ENCODE assay signal across 7 cellular contexts in genomic region chr3:4980229-4981159, GRCh38. TPM values are rescaled to one million over a fixed set of nuclear protein-coding genes. Genes with fewer than 3 reads are reported as not detected.
DNase-seq lines count a peak whose midpoint lies in the region; ATAC-seq and TF ChIP-seq lines count a peak whose summit lies in the region.

No MANE protein-coding gene starts in this region.

- intact Hi-C loops in PC-3 (cut with micrococcal nuclease), result loop anchor here (1.0 to 10.0 kb wide), 3 partner anchors 46 to 566 kb away; no protein-coding TSS in a partner anchor

- H3K27ac Mint-ChIP-seq in activated T-cell treated with anti-CD3 and anti-CD28 coated beads, Interleukin-2, amount 50 U/mL, for 24 hours, result peak overlapping the region; percentile 97

- no peaks in the 10 kb centered on the region for H3K9me3 Mint-ChIP-seq in activated T-cell treated with anti-CD3 and anti-CD28 coated beads, Interleukin-2, amount 50 U/mL, for 24 hours

- H3K4me2 ChIP-seq in PC-3 (ENCODE audit: low read length), result peak overlapping the region; percentile 88

- TF ChIP-seq POLR2A in erythroblast (IDR thresholded peaks at IDR 0.05; ENCODE audit: low read length), result peak; percentile 62

- H3K36me3 ChIP-seq in PC-3 (ENCODE audit: low read depth, low read length) (peaks cover 41% of the 10 kb centered on the region), mucosa of stomach (ENCODE audit: control insufficient read depth, insufficient read depth, low read length) (peaks cover 17% of the 10 kb centered on the region)

- H3K36me3 Mint-ChIP-seq in activated T-cell treated with anti-CD3 and anti-CD28 coated beads, Interleukin-2, amount 50 U/mL, for 24 hours (ENCODE audit: low read depth), result peaks cover 58% of the 10 kb centered on the region

- H3K27me3 ChIP-seq in PC-3 (ENCODE audit: low read length) (no peaks in the 10 kb centered on the region), mucosa of stomach (ENCODE audit: control insufficient read depth, insufficient read depth, low read length) (no peaks in the 10 kb centered on the region)

- TF ChIP-seq CTCF in GM13977 (IDR thresholded peaks at IDR 0.05; ENCODE audit: extremely low read depth, insufficient read depth, missing control alignments) (peak; percentile 93), PC-3 (conservative IDR thresholded peaks at IDR 0.05; ENCODE audit: low read depth, low read length) (peak; percentile 93)

- in situ Hi-C loops in GM13977 (cut with MboI; ENCODE audit: low pct_unique_long_range_greater_than_20kb, low sequenced_read_pairs, unreplicated experiment), result no loop called here

- peaks cover 10% of the 10 kb centered on the region for H3F3A ChIP-seq in PC-3 (ENCODE audit: low read length, unreplicated experiment)

- H3K4me1 Mint-ChIP-seq in activated T-cell treated with anti-CD3 and anti-CD28 coated beads, Interleukin-2, amount 50 U/mL, for 24 hours (ENCODE audit: low read depth), result peaks cover 70% of the 10 kb centered on the region

- BruUV-seq in PC-3 (replicated peaks; lab: Mats Ljungman, UMichigan), result no TSS peak

- ATAC-seq in HG03521 (IDR thresholded peaks at IDR 0.05; ENCODE audit: unreplicated experiment), result peak; percentile 8
- peak; percentile 2 for ATAC-seq in PC-3

- no peaks in the 10 kb centered on the region for H3K9me2 ChIP-seq in PC-3 (replicated peaks; ENCODE audit: low read length)

- peak overlapping the region; percentile 100 for H3K4me3 Mint-ChIP-seq in activated T-cell treated with anti-CD3 and anti-CD28 coated beads, Interleukin-2, amount 50 U/mL, for 24 hours

- H3K9ac ChIP-seq in PC-3 (ENCODE audit: low read length), result peak overlapping the region; percentile 98
- peak overlapping the region; percentile 99 for H3K9ac ChIP-seq in mucosa of stomach (ENCODE audit: low read length)

- H2AFZ ChIP-seq in PC-3 (ENCODE audit: low read length), result no peak overlapping the region

- POLR2A ChIA-PET in PC-3 (lab: Charles Lee; ENCODE audit: unreplicated experiment), result interaction anchor here (0.9 kb wide), 1 partner anchor 260 kb away, joined by 4 read pairs; no protein-coding TSS in a partner anchor

- H4K20me1 ChIP-seq in PC-3 (ENCODE audit: low read length), result peaks cover 46% of the 10 kb centered on the region

- H3K9me3 ChIP-seq in PC-3 (ENCODE audit: low read length) (no peaks in the 10 kb centered on the region), mucosa of stomach (ENCODE audit: control insufficient read depth, low read length) (no peaks in the 10 kb centered on the region)

- H3K4me1 ChIP-seq in PC-3 (ENCODE audit: insufficient read depth, low read length) (peaks cover 48% of the 10 kb centered on the region), mucosa of stomach (ENCODE audit: control insufficient read depth, insufficient read depth, low read length) (peaks cover 50% of the 10 kb centered on the region)

- DNase-seq in GM13977 (ENCODE audit: low spot score) (peak; percentile 71), PC-3 (peak; percentile 97), erythroblast (lab: John Stamatoyannopoulos, UW) (peak; percentile 86 to 92)
- peak; percentile 96 for DNase-seq in activated T-cell treated with anti-CD3 and anti-CD28 coated beads, Interleukin-2, amount 50 U/mL, for 24 hours
- DNase-seq in stimulated activated CD8-positive, alpha-beta memory T cell treated with anti-CD3 and anti-CD28 coated beads, Interleukin-4, amount 100 ng/mL, for 4 hours (ENCODE audit: low read depth in 2 of 2, low spot score in 1 of 2), result peak; percentile 77 to 88

- peak overlapping the region; percentile 86 for H3K27ac ChIP-seq in PC-3 (ENCODE audit: low read length)

- peaks cover 54% of the 10 kb centered on the region for H3K79me2 ChIP-seq in PC-3 (ENCODE audit: low read length)

- no peaks in the 10 kb centered on the region for H3K27me3 Mint-ChIP-seq in activated T-cell treated with anti-CD3 and anti-CD28 coated beads, Interleukin-2, amount 50 U/mL, for 24 hours

- CTCF ChIA-PET in PC-3 (lab: Charles Lee), result interaction anchor here (0.6 to 1.6 kb wide), 10 partner anchors 41 to 323 kb away, joined by 3 to 10 read pairs (median 4); no protein-coding TSS in a partner anchor

- H3K4me3 ChIP-seq in PC-3 (ENCODE audit: low read length) (peak overlapping the region; percentile 98), mucosa of stomach (ENCODE audit: low read length) (peak overlapping the region; percentile 64)

RNA-seq across cellular contexts. Expression of gene BHLHE40, which starts 1.3 kb away (rescaled TPM):
- total RNA-seq in PC-3 (2014; rRNA removed), result 255 and 256 TPM in 2 replicates

Comparison
In these comparisons a context has a peak if more than half of its experiments do, and no peak if none do; other contexts are left out.
1. Peak in every context shown above with its lines: DNase-seq, ATAC-seq, H3K4me3 ChIP-seq and H3K27ac ChIP-seq.